8 cellular contexts compared by ENCODE assay signal in the genomic region with DNA sequence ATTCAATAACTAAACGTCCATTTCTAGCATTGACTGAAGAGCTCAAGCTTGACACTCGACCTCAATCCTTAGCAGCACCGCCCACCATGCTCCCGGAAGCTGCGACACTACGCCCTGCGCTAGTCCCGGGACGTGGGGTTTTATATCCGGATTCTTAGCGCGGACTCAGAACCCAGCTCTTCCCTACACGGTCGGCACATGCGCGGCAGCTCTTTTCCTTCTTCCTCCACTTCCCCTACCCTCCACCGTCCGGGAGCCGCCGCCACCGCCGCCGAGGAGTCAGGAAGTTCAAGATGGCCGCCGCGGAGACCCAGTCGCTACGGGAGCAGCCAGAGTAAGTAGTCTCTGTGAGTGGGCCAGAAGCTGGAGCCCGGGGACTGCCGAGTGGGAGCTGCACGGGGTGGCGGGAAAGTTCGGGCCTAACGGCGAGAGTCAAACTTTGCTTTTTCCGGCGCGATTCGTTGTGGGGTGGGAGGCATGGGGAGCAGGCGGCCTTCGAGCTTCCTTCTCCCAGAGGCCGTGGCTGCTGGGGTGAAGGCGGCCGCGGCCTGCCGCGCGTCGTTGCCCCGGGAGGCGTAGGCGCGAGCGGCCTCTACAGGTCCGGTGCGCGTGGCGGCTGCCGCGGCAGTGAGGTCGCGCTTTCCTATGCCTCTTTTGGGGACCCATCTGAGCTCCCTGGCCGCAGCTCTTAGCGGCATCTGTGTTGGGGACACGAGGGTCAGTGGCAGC.
DNase-seq lines count a peak whose midpoint lies in the region; ATAC-seq and TF ChIP-seq lines count a peak whose summit lies in the region.

No MANE protein-coding gene starts in this region.

- DNase-seq in AG09309 (ENCODE audit: low read depth), result peak; percentile 85
- DNase-seq in NCI-H2227 treated with DMSO at 0.1 percent for 48 hours (lab: John Stamatoyannopoulos, UW), result peak; percentile 97
- peak; percentile 59 to 70 (median 66) for DNase-seq in activated CD4-positive, CD25-positive, alpha-beta regulatory T cell (lab: John Stamatoyannopoulos, UW)
- DNase-seq in central memory CD4-positive, alpha-beta T cell, result peak; percentile 79
- DNase-seq in inferior parietal cortex (ENCODE audit: extremely low spot score), result peak; percentile 98
- DNase-seq in smooth muscle cell of the brain vasculature (ENCODE audit: low read depth, low spot score), result peak; percentile 93

- H3K4me3 ChIP-seq in AG09309 (ENCODE audit: control insufficient read depth, low read depth, low read length), result peak overlapping the region; percentile 87

- no peak for TF ChIP-seq CTCF in AG09309 (IDR thresholded peaks at IDR 0.05; ENCODE audit: control insufficient read depth, insufficient read depth, low read depth, low read length, missing control alignments)

- ATAC-seq in GM18907 (IDR thresholded peaks at IDR 0.05; ENCODE audit: unreplicated experiment) (peak; percentile 72), HG03175 (IDR thresholded peaks at IDR 0.05; ENCODE audit: unreplicated experiment) (peak; percentile 55)

Comparison
In these comparisons a context has a peak if more than half of its experiments do, and no peak if none do; other contexts are left out.
1. Peak in every context shown above with its lines: DNase-seq, ATAC-seq and H3K4me3 ChIP-seq.